In genomic region chrX:107775000-107775733, GRCh38 we compare ENCODE assay signal across 9 cellular contexts. TPM values are rescaled to one million over a fixed set of nuclear protein-coding genes. Genes with fewer than 3 reads are reported as not detected.
DNase-seq lines count a peak whose midpoint lies in the region; ATAC-seq and TF ChIP-seq lines count a peak whose summit lies in the region.
"Had no signal": no experiment of that assay in that cellular context is flagged by ENCODE, and none has a peak within 500 bp of the region (broad histone marks: within the 10 kb centered on the region; RNA-seq: fewer than 3 reads in every experiment).

No MANE protein-coding gene starts in this region.

- peak overlapping the region; percentile 87 for H3K4me3 Mint-ChIP-seq in natural killer cell

- H3K9me3 ChIP-seq in AG04450 (ENCODE audit: control insufficient read depth, insufficient read depth, low read length): no peaks in the 10 kb centered on the region

- H3K9me3 Mint-ChIP-seq in natural killer cell: no peaks in the 10 kb centered on the region

- POLR2A ChIA-PET in AG04450 (lab: Yijun Ruan, JAX): no interaction called here

- ATAC-seq in GM21528 (IDR thresholded peaks at IDR 0.05; ENCODE audit: low FRiP score, unreplicated experiment) (peak; percentile 37), natural killer cell (no peak)

- CTCF ChIA-PET in AG04450 (lab: Charles Lee): interaction anchor here (0.9 to 4.9 kb wide), 10 partner anchors 37 to 749 kb away, joined by 3 to 63 read pairs (median 5); no protein-coding TSS in a partner anchor

- TF ChIP-seq CTCF in AG04450 (IDR thresholded peaks at IDR 0.05; ENCODE audit: low read depth, low read length) (no peak), dorsolateral prefrontal cortex (IDR thresholded peaks at IDR 0.05 in 54 of 56, conservative IDR thresholded peaks at IDR 0.05 in 2 of 56; ENCODE audit: low read depth in 1 of 56, partially characterized antibody in 56 of 56) (peak in 1 of 56 donors; percentile 3), natural killer cell (IDR thresholded peaks at IDR 0.05) (no peak)

- peaks cover 14 to 19% of the 10 kb centered on the region in 2 donors for H3K4me1 Mint-ChIP-seq in natural killer cell

- peaks cover 0 to 14% of the 10 kb centered on the region in 2 donors for H3K27me3 Mint-ChIP-seq in natural killer cell (ENCODE audit: low read depth in 2 of 2)

- H3K27me3 ChIP-seq in AG04450 (ENCODE audit: control insufficient read depth, insufficient read depth, low read length) (peaks cover 26% of the 10 kb centered on the region), dorsolateral prefrontal cortex (peaks cover 0 to 81% (median 20%) of the 10 kb centered on the region in 45 donors)

- no peaks in the 10 kb centered on the region for H3K36me3 Mint-ChIP-seq in natural killer cell

- DNase-seq in AG04450 (ENCODE audit: low read depth, low spot score) (no peak), MV-4-11 (lab: John Stamatoyannopoulos, UW) (peak; percentile 35), dorsolateral prefrontal cortex (no peak), natural killer cell (no peak), NK-92 (lab: John Stamatoyannopoulos, UW; ENCODE audit: unreplicated experiment) (no peak), DMS153 treated with DMSO at 0.1 percent for 48 hours (lab: John Stamatoyannopoulos, UW; ENCODE audit: unreplicated experiment) (no peak)
- DNase-seq in stimulated activated CD4-positive, alpha-beta T cell treated with anti-CD3 and anti-CD28 coated beads, Interleukin-4, amount 100 ng/mL, for 24 hours: no peak

- peak overlapping the region; percentile 50 for H3K4me3 ChIP-seq in AG04450 (ENCODE audit: low read depth, low read length)
- H3K4me3 ChIP-seq in dorsolateral prefrontal cortex: peak overlapping the region; percentile 29 to 76 (median 62)

- intact Hi-C loops in dorsolateral prefrontal cortex (cut with DNase I): loop anchor here (2.0 to 5.0 kb wide), 4 partner anchors 32 to 118 kb away; no protein-coding TSS in a partner anchor
- intact Hi-C loops in natural killer cell (cut with micrococcal nuclease): loop anchor here (5.0 kb wide), 2 partner anchors 63 to 878 kb away; no protein-coding TSS in a partner anchor

- H3K27ac Mint-ChIP-seq in natural killer cell: peak overlapping the region in 1 of 2 donors; percentile 75

- no peak overlapping the region for H3K27ac ChIP-seq in AG04450 (ENCODE audit: low read depth, low read length)
- peak overlapping the region in 57 of 59 donors; percentile 24 to 87 (median 77) for H3K27ac ChIP-seq in dorsolateral prefrontal cortex

RNA-seq across cellular contexts. Expression of gene TSC22D3, which starts 0.4 kb away (rescaled TPM):
- polyA plus RNA-seq in AG04450 (2011; rRNA removed): 22.4 and 25.3 TPM in 2 replicates
- polyA minus RNA-seq in AG04450 (2011; rRNA and poly(A)+ RNA removed): 12.5 and 14.5 TPM in 2 replicates
- 100 to 1,000 TPM in 104 of 120 experiments, 10 to 100 TPM in 16; 72.2 to 218 (median 129) TPM for total RNA-seq in dorsolateral prefrontal cortex
- total RNA-seq in natural killer cell: 1,000 to 10,000 TPM in 2 of 3 donors, 100 to 1,000 TPM in 1; 895 to 1,800 (median 1,053) TPM

RNA-seq across cellular contexts. Expression of gene NCBP2L, which starts 2.4 kb away (rescaled TPM):
- polyA plus RNA-seq in AG04450 (2011; rRNA removed): not detected in 2 replicates
- not detected in 2 replicates for polyA minus RNA-seq in AG04450 (2011; rRNA and poly(A)+ RNA removed)
- 1 to 10 TPM in 1 of 120 experiments, under 1 TPM in 27, not detected in 92; 0.25 to 1.3 (median 0.47) TPM for total RNA-seq in dorsolateral prefrontal cortex
- under 1 TPM in 1 of 3 donors, not detected in 2; 0.18 TPM for total RNA-seq in natural killer cell
- total RNA-seq: dermis microvascular lymphatic vessel endothelial cell had no signal

RNA-seq across cellular contexts. Expression of gene MID2, which starts 50.5 kb away (rescaled TPM):
- 1.3 and 1.6 TPM in 2 replicates for polyA plus RNA-seq in AG04450 (2011; rRNA removed)
- polyA minus RNA-seq in AG04450 (2011; rRNA and poly(A)+ RNA removed): 9.0 and 13.4 TPM in 2 replicates
- total RNA-seq in dorsolateral prefrontal cortex (10 to 100 TPM; 11.2 to 29.8 (median 19.9) TPM), natural killer cell (1 to 10 TPM; 1.4 to 6.0 (median 2.3) TPM)

Comparison
In these comparisons a context has a peak if more than half of its experiments do, and no peak if none do; other contexts are left out.
1. RNA of gene TSC22D3, which starts 0.4 kb away (total RNA-seq): 895 to 1,800 TPM in natural killer cell; 72.2 to 218 TPM in dorsolateral prefrontal cortex; every median in the first group is over 4 times any median in the second.